In genomic region chr7:15524077-15524476, GRCh38 we compare ENCODE assay signal across 26 cellular contexts. TPM values are rescaled to one million over a fixed set of nuclear protein-coding genes. Genes with fewer than 3 reads are reported as not detected.
"Had no signal": no experiment of that assay in that cellular context is flagged by ENCODE, and none has a peak within 500 bp of the region (broad histone marks: within the 10 kb centered on the region; RNA-seq: fewer than 3 reads in every experiment).

No MANE protein-coding gene starts in this region.

- H3K4me3 ChIP-seq: cardiac muscle cell, gastrocnemius medialis, heart right ventricle, lung, ovary, prostate gland, spleen, thoracic aorta, upper lobe of left lung had no signal

- H3K27ac ChIP-seq: cardiac muscle cell, gastrocnemius medialis, heart right ventricle, ovary, prostate gland, spleen, thoracic aorta, upper lobe of left lung had no signal

- H3K9me3 ChIP-seq: gastrocnemius medialis, ovary, prostate gland, upper lobe of left lung had no signal

- H3K27me3 ChIP-seq: cardiac muscle cell, gastrocnemius medialis, heart right ventricle, ovary, spleen, upper lobe of left lung had no signal

- DNase-seq: activated B cell treated with CpG ODN at 0.5 μM for 24 hours; activated CD4-positive, alpha-beta T cell treated with anti-CD3 and anti-CD28 coated beads for 36 hours; activated CD4-positive, alpha-beta T cell treated with anti-CD3 and anti-CD28 coated beads, Interleukin-2, amount 50 U/mL, for 4 hours; activated CD8-positive, alpha-beta memory T cell treated with anti-CD3 and anti-CD28 coated beads, Interleukin-2, amount 50 U/mL, for 48 hours; activated naive CD4-positive, alpha-beta T cell treated with anti-CD3 and anti-CD28 coated beads for 36 hours; activated naive CD8-positive, alpha-beta T cell treated with anti-CD3 and anti-CD28 coated beads, Interleukin-2, amount 10 ng/mL, durations not matched to agents 7 days and 5 days; activated T-cell treated with anti-CD3 and anti-CD28 coated beads, Interleukin-2, amount 50 U/mL, for 4 hours; amygdala; dermis blood vessel endothelial cell; effector CD8-positive, alpha-beta T cell; erythroblast; gastrocnemius medialis; heart right ventricle; naive thymus-derived CD8-positive, alpha-beta T cell; ovary; spleen; stimulated activated CD4-positive, alpha-beta T cell treated with anti-CD3 and anti-CD28 coated beads, Interleukin-4, amount 100 ng/mL, for 1 hour; stimulated activated naive CD4-positive, alpha-beta T cell; T1000; upper lobe of left lung had no signal

- H3K4me1 ChIP-seq: gastrocnemius medialis, heart right ventricle, prostate gland, spleen, upper lobe of left lung had no signal

- H3K36me3 ChIP-seq: cardiac muscle cell, gastrocnemius medialis, heart right ventricle, ovary, prostate gland, spleen, thoracic aorta, upper lobe of left lung had no signal

RNA-seq across cellular contexts. Expression of gene AGMO, which starts 37.7 kb away (rescaled TPM):
- total RNA-seq: activated B cell treated with CpG ODN at 0.5 μM for 24 hours; activated CD4-positive, alpha-beta T cell treated with anti-CD3 and anti-CD28 coated beads for 36 hours; activated CD8-positive, alpha-beta memory T cell treated with anti-CD3 and anti-CD28 coated beads for 36 hours; activated naive CD4-positive, alpha-beta T cell treated with anti-CD3 and anti-CD28 coated beads for 36 hours; activated naive CD8-positive, alpha-beta T cell treated with anti-CD3 and anti-CD28 coated beads, Interleukin-2, amount 10 ng/mL, durations not matched to agents 7 days and 5 days; activated T-cell treated with anti-CD3 and anti-CD28 coated beads, Interleukin-2, amount 50 U/mL, for 4 hours; activated T-helper 2 cell treated with anti-CD3 and anti-CD28 coated beads, Interferon-gamma antibody, Interleukin-2, Interleukin-4, amounts not matched to agents 10 μg/mL and 5 μg/mL and 100 μg/mL, durations not matched to agents 14 hours and 24 hours and 36 hours; cardiac muscle cell; naive thymus-derived CD8-positive, alpha-beta T cell; spleen had no signal
- polyA plus RNA-seq: naive thymus-derived CD8-positive, alpha-beta T cell had no signal
